In the genomic region with DNA sequence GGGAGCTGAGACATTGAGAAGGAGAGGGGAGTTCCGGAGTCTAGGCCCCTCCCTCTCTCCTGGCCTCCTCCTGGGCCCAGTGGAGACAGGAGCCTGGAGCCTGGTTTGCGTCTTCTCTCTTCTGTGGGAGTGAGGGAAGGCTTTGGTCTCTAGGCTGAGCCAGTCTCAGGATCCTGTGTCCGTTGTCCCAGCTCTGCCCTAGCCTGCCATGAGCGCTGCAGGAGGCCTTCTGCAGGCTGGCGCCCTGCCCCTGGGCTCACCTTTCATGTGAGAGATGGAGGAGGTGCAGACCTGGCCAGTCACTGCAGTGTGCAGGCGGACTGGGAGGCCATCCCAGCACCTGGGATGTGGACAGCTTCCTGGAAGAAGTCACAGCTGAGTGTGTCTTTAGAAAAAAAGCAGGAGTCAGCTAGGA, we compare ENCODE assay signal across 13 cellular contexts. TPM values are rescaled to one million over a fixed set of nuclear protein-coding genes. Genes with fewer than 3 reads are reported as not detected.
A peak's percentile ranks its signal among the peaks of the same experiment; 100 is the strongest.
DNase-seq lines count a peak whose midpoint lies in the region; ATAC-seq and TF ChIP-seq lines count a peak whose summit lies in the region.
"Had no signal": no experiment of that assay in that cellular context is flagged by ENCODE, and none has a peak within 500 bp of the region (broad histone marks: within the 10 kb centered on the region; RNA-seq: fewer than 3 reads in every experiment).

No MANE protein-coding gene starts in this region.

- no peaks in the 10 kb centered on the region for H3K9me3 ChIP-seq in sigmoid colon
- H3K9me3 ChIP-seq: Caco-2, testis had no signal

- POLR2A ChIA-PET in RWPE1 (lab: Yijun Ruan, JAX; ENCODE audit: low non-redundant PET): no interaction called here

- CTCF ChIA-PET in RWPE1 (lab: Yijun Ruan, JAX): interaction anchor here (1.3 kb wide), 1 partner anchor 52 kb away, joined by 5 read pairs; no protein-coding TSS in a partner anchor

- peak; percentile 80 for ATAC-seq in left lobe of liver

- no peaks in the 10 kb centered on the region for H3K27me3 ChIP-seq in sigmoid colon
- H3K27me3 ChIP-seq: testis had no signal

- intact Hi-C loops in sigmoid colon (cut with DNase I): loop anchor here (10.0 kb wide), 1 partner anchor 135 kb away; the partner anchor contains the start of gene CHMP1B

- H3K36me3 ChIP-seq in sigmoid colon: no peaks in the 10 kb centered on the region

- in situ Hi-C loops in KBM-7 (cut with MboI; ENCODE audit: low pct_unique_long_range_greater_than_20kb, low sequenced_read_pairs): loop anchor here (10.0 kb wide), 1 partner anchor 55 kb away; no protein-coding TSS in a partner anchor

- H3K27ac ChIP-seq in RWPE1 (peak overlapping the region; percentile 45), sigmoid colon (peak overlapping the region in 2 of 4 donors; percentile 1 to 25)
- H3K27ac ChIP-seq: testis had no signal

- 49 to 79% methylated on average over 6 of the region's 6 CpGs for WGBS in sigmoid colon, 2 donors

- DNase-seq in HK-2 (ENCODE audit: unreplicated experiment) (peak; percentile 35), RWPE1 (ENCODE audit: low spot score) (no peak), left lobe of liver (ENCODE audit: low spot score) (no peak), sigmoid colon (peak; percentile 47), NCI-H82 treated with DMSO at 0.1 percent for 48 hours (lab: John Stamatoyannopoulos, UW; ENCODE audit: unreplicated experiment) (no peak), DMS79 (lab: John Stamatoyannopoulos, UW) (no peak), NCI-H1092 (lab: John Stamatoyannopoulos, UW) (no peak), KBM-7 (no peak)
- DNase-seq: Caco-2, hippocampal formation, midbrain, T-helper 9 cell, testis had no signal

- no peak overlapping the region for H3K4me3 ChIP-seq in sigmoid colon
- H3K4me3 ChIP-seq: testis had no signal

- no peak for TF ChIP-seq EP300 in sigmoid colon (IDR thresholded peaks at IDR 0.05)

- no peak for TF ChIP-seq POLR2A in sigmoid colon (IDR thresholded peaks at IDR 0.05)

- H3K4me1 ChIP-seq in sigmoid colon: peaks cover 0 to 22% (median 18%) of the 10 kb centered on the region in 4 donors

- TF ChIP-seq CTCF in RWPE1 (conservative IDR thresholded peaks at IDR 0.05; ENCODE audit: low read depth) (no peak), sigmoid colon (IDR thresholded peaks at IDR 0.05) (no peak)

RNA-seq across cellular contexts. Expression of gene IMPA2, which starts 8.7 kb away (rescaled TPM):
- total RNA-seq in left lobe of liver (51.3 TPM), sigmoid colon (10 to 100 TPM; 21.3 to 66.5 (median 29.1) TPM)
- polyA plus RNA-seq in sigmoid colon: 100 to 1,000 TPM in 1 of 3 donors, 10 to 100 TPM in 2; 88.1 to 138 (median 99.6) TPM

Comparison
In these comparisons a context has a peak if more than half of its experiments do, and no peak if none do; other contexts are left out.
1. DNase-seq: peak in HK-2 (single experiment) and sigmoid colon (single experiment); none in RWPE1 (single experiment), left lobe of liver (single experiment), NCI-H82 treated with DMSO at 0.1 percent for 48 hours (single experiment), DMS79 (single experiment), NCI-H1092 (single experiment) and KBM-7 (single experiment).